9 cellular contexts compared by ENCODE assay signal in genomic region chr11:79439430-79439892, GRCh38. TPM values are rescaled to one million over a fixed set of nuclear protein-coding genes. Genes with fewer than 3 reads are reported as not detected.
DNase-seq lines count a peak whose midpoint lies in the region; ATAC-seq and TF ChIP-seq lines count a peak whose summit lies in the region.
"Had no signal": no experiment of that assay in that cellular context is flagged by ENCODE, and none has a peak within 500 bp of the region (broad histone marks: within the 10 kb centered on the region; RNA-seq: fewer than 3 reads in every experiment).

No MANE protein-coding gene starts in this region.

- peaks cover 0 to 43% (median 10%) of the 10 kb centered on the region in 4 donors for H3K4me1 ChIP-seq in Peyer's patch
- peaks cover 5% of the 10 kb centered on the region for H3K4me1 ChIP-seq in foreskin keratinocyte
- H3K4me1 ChIP-seq in psoas muscle, result peaks cover 18% of the 10 kb centered on the region

- intact Hi-C loops in psoas muscle (cut with DNase I), result no loop called here
- intact Hi-C loops in activated CD4-positive, alpha-beta T cell treated with anti-CD3 and anti-CD28 coated beads for 36 hours (cut with DNase I, micrococcal nuclease), result no loop called here

- peaks cover 15% of the 10 kb centered on the region for H3K4me1 Mint-ChIP-seq in activated CD4-positive, alpha-beta T cell treated with anti-CD3 and anti-CD28 coated beads for 36 hours
- H3K4me1 Mint-ChIP-seq in activated CD8-positive, alpha-beta T cell treated with anti-CD3 and anti-CD28 coated beads, Interleukin-2, amount 10 ng/mL, durations not matched to agents 7 days and 5 days (ENCODE audit: low read depth), result peaks cover 8% of the 10 kb centered on the region

- TF ChIP-seq POLR2A in Peyer's patch (IDR thresholded peaks at IDR 0.05), result no peak

- H3K36me3 ChIP-seq in Peyer's patch (no peaks in the 10 kb centered on the region), psoas muscle (ENCODE audit: insufficient read depth in 1 of 2, low read depth in 1 of 2) (no peaks in the 10 kb centered on the region)

- DNase-seq in ELR (ENCODE audit: low read depth) (peak; percentile 50), Peyer's patch (no peak), foreskin keratinocyte (peak in 1 of 2 donors; percentile 49), psoas muscle (no peak), NCI-H446 treated with DMSO at 0.1 percent for 48 hours (lab: John Stamatoyannopoulos, UW) (no peak)
- DNase-seq in activated CD4-positive, alpha-beta T cell treated with anti-CD3 and anti-CD28 coated beads for 36 hours, result no peak
- DNase-seq in activated CD8-positive, alpha-beta T cell treated with anti-CD3 and anti-CD28 coated beads, Interleukin-2, amount 10 ng/mL, durations not matched to agents 7 days and 5 days, result no peak

- no peaks in the 10 kb centered on the region for H3K9me3 Mint-ChIP-seq in activated CD4-positive, alpha-beta T cell treated with anti-CD3 and anti-CD28 coated beads for 36 hours (ENCODE audit: low read depth)
- no peaks in the 10 kb centered on the region for H3K9me3 Mint-ChIP-seq in activated CD8-positive, alpha-beta T cell treated with anti-CD3 and anti-CD28 coated beads, Interleukin-2, amount 10 ng/mL, durations not matched to agents 7 days and 5 days (ENCODE audit: insufficient read depth)

- H3K27me3 Mint-ChIP-seq in activated CD4-positive, alpha-beta T cell treated with anti-CD3 and anti-CD28 coated beads for 36 hours, result peaks cover 59% of the 10 kb centered on the region
- peaks cover 61% of the 10 kb centered on the region for H3K27me3 Mint-ChIP-seq in activated CD8-positive, alpha-beta T cell treated with anti-CD3 and anti-CD28 coated beads, Interleukin-2, amount 10 ng/mL, durations not matched to agents 7 days and 5 days (ENCODE audit: low read depth)

- H3K4me3 ChIP-seq in Peyer's patch (peak overlapping the region; percentile 39 to 57 (median 46)), psoas muscle (peak overlapping the region; percentile 68)

- no peak overlapping the region for H3K27ac Mint-ChIP-seq in activated CD4-positive, alpha-beta T cell treated with anti-CD3 and anti-CD28 coated beads for 36 hours
- no peak overlapping the region for H3K27ac Mint-ChIP-seq in activated CD8-positive, alpha-beta T cell treated with anti-CD3 and anti-CD28 coated beads, Interleukin-2, amount 10 ng/mL, durations not matched to agents 7 days and 5 days

- H3K27ac ChIP-seq in Peyer's patch (peak overlapping the region in 1 of 4 donors; percentile 67), foreskin keratinocyte (peak overlapping the region; percentile 96), psoas muscle (no peak overlapping the region)

- POLR2A ChIA-PET in activated CD4-positive, alpha-beta T cell treated with anti-CD3 and anti-CD28 coated beads for 36 hours (lab: Charles Lee), result no interaction called here
- POLR2A ChIA-PET in activated CD8-positive, alpha-beta T cell treated with anti-CD3 and anti-CD28 coated beads, Interleukin-2, amount 10 ng/mL, durations not matched to agents 7 days and 5 days (lab: Charles Lee), result no interaction called here

- no peak overlapping the region for H3K4me3 Mint-ChIP-seq in activated CD4-positive, alpha-beta T cell treated with anti-CD3 and anti-CD28 coated beads for 36 hours
- H3K4me3 Mint-ChIP-seq in activated CD8-positive, alpha-beta T cell treated with anti-CD3 and anti-CD28 coated beads, Interleukin-2, amount 10 ng/mL, durations not matched to agents 7 days and 5 days, result no peak overlapping the region

- 0 to 2% (median 1%) methylated on average over 21 to 22 of the region's 22 CpGs for WGBS in psoas muscle, 3 donors

- H3K9me3 ChIP-seq in Peyer's patch, result peaks cover 0 to 5% (median 0%) of the 10 kb centered on the region in 4 donors
- no peaks in the 10 kb centered on the region for H3K9me3 ChIP-seq in psoas muscle

- TF ChIP-seq CTCF in Peyer's patch (IDR thresholded peaks at IDR 0.05), result no peak
- TF ChIP-seq CTCF in foreskin keratinocyte (conservative IDR thresholded peaks at IDR 0.05), result no peak
- TF ChIP-seq CTCF in psoas muscle (IDR thresholded peaks at IDR 0.05), result no peak

- CTCF ChIA-PET in activated CD4-positive, alpha-beta T cell treated with anti-CD3 and anti-CD28 coated beads for 36 hours (lab: Charles Lee), result interaction anchor here (0.7 kb wide), 1 partner anchor 1076 kb away, joined by 4 read pairs; no protein-coding TSS in a partner anchor
- CTCF ChIA-PET in activated CD8-positive, alpha-beta T cell treated with anti-CD3 and anti-CD28 coated beads, Interleukin-2, amount 10 ng/mL, durations not matched to agents 7 days and 5 days (lab: Charles Lee), result no interaction called here

- ATAC-seq in foreskin keratinocyte (peak; percentile 4), psoas muscle (peak in 2 of 4 donors; percentile 2 to 4), GM21526 (IDR thresholded peaks at IDR 0.05; ENCODE audit: low FRiP score, unreplicated experiment) (no peak)
- no peak for ATAC-seq in activated CD4-positive, alpha-beta T cell treated with anti-CD3 and anti-CD28 coated beads for 36 hours
- ATAC-seq in activated CD8-positive, alpha-beta T cell treated with anti-CD3 and anti-CD28 coated beads, Interleukin-2, amount 10 ng/mL, durations not matched to agents 7 days and 5 days, result no peak

- H3K36me3 Mint-ChIP-seq in activated CD4-positive, alpha-beta T cell treated with anti-CD3 and anti-CD28 coated beads for 36 hours (ENCODE audit: low read depth), result no peaks in the 10 kb centered on the region
- peaks cover 11% of the 10 kb centered on the region for H3K36me3 Mint-ChIP-seq in activated CD8-positive, alpha-beta T cell treated with anti-CD3 and anti-CD28 coated beads, Interleukin-2, amount 10 ng/mL, durations not matched to agents 7 days and 5 days (ENCODE audit: low read depth)

- H3K27me3 ChIP-seq in Peyer's patch, result peaks cover 0 to 25% of the 10 kb centered on the region in 2 donors
- H3K27me3 ChIP-seq in foreskin keratinocyte, result no peaks in the 10 kb centered on the region
- H3K27me3 ChIP-seq in psoas muscle (ENCODE audit: insufficient read depth in 3 of 3, low read length in 2 of 3), result peaks cover 3 to 96% (median 29%) of the 10 kb centered on the region in 3 donors

RNA-seq across cellular contexts. Expression of gene TENM4, which starts 1.4 kb away (rescaled TPM):
- 1 to 10 TPM; 1.1 to 2.7 (median 2.0) TPM for total RNA-seq in Peyer's patch
- 16.8 and 25.1 TPM in 2 replicates for total RNA-seq in foreskin keratinocyte
- 1.3 and 1.7 TPM in 2 replicates for polyA plus RNA-seq in foreskin keratinocyte
- total RNA-seq in psoas muscle, result 1 to 10 TPM in 2 of 4 donors, under 1 TPM in 2; 0.48 to 1.7 (median 0.97) TPM
- under 1 TPM; 0.05 to 0.19 (median 0.06) TPM for polyA plus RNA-seq in psoas muscle
- total RNA-seq in activated CD4-positive, alpha-beta T cell treated with anti-CD3 and anti-CD28 coated beads for 36 hours, result not detected
- not detected for total RNA-seq in activated CD8-positive, alpha-beta T cell treated with anti-CD3 and anti-CD28 coated beads, Interleukin-2, amount 10 ng/mL, durations not matched to agents 7 days and 5 days
- total RNA-seq: T-helper 1 cell treated with Interleukin-12 subunit alpha and Interleukin-12 subunit beta and Interleukin-4 antibody, amounts not matched to agents 30 ng/mL and 1 ng/mL, for 36 hours had no signal
